ENCODE assay signal across 8 cellular contexts in the genomic region with DNA sequence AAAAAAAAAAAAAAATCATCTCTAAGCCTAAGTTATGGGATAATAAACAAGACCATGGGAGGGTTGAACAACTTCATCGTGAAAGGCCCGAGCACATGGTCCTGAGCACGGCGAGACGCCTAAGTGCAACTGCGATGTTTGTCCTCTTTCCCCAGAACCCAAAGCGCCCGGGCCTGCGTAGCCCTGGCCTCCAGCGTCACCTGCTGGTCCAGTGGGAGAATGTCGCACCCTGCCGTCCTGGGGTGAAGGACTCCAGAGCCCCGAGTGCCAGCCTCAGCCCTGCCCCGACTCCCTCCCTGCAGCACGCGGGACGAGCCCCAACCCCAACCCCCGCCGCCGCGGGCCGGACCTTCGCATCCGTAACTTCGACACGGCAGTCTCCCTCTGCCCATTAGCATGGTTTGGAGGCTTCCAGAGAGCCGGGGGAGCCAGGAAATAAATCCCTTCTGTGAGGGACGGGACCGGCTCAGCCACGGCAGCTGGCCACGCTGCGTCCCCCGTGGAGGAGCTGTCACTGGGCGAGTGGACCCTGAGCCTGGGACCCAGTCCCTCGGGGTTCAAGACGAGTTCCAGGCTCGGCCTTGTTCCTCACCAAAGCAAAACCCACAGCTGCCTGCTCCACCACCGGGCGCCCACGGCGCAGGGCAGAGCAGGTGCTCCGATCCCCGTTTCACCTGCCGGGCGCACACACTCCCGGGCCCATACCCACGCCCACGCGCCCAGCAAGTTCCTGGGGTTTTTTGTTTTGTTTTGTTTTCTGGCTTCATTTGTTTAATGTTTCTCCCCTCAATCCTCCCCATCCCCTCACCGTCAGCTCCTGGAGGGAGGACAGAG.
DNase-seq lines count a peak whose midpoint lies in the region; ATAC-seq and TF ChIP-seq lines count a peak whose summit lies in the region.

No MANE protein-coding gene starts in this region.

- no peaks in the 10 kb centered on the region for H3K9me3 Mint-ChIP-seq in stimulated activated effector memory CD8-positive, alpha-beta T cell treated with anti-CD3 and anti-CD28 coated beads, Interleukin-12 subunit alpha, Interleukin-12 subunit beta, amount 100 ng/mL, for 72 hours

- TF ChIP-seq POLR2A in esophagus muscularis mucosa (IDR thresholded peaks at IDR 0.05; ENCODE audit: low read depth): no peak

- H3K36me3 ChIP-seq in esophagus muscularis mucosa: no peaks in the 10 kb centered on the region
- no peaks in the 10 kb centered on the region for H3K36me3 ChIP-seq in muscle layer of colon (ENCODE audit: insufficient read depth, low read length)

- DNase-seq in COLO668 (lab: John Stamatoyannopoulos, UW; ENCODE audit: unreplicated experiment) (peak; percentile 63), NCI-H82 (lab: John Stamatoyannopoulos, UW) (peak; percentile 85), esophagus muscularis mucosa (ENCODE audit: extremely low spot score) (no peak)
- peak; percentile 88 for DNase-seq in activated CD8-positive, alpha-beta memory T cell treated with anti-CD3 and anti-CD28 coated beads, Interleukin-2, amount 50 U/mL, for 48 hours
- peak; percentile 65 to 87 for DNase-seq in stimulated activated effector memory CD8-positive, alpha-beta T cell treated with anti-CD3 and anti-CD28 coated beads, Interleukin-12 subunit alpha, Interleukin-12 subunit beta, amount 100 ng/mL, for 72 hours (ENCODE audit: low spot score in 2 of 2)

- TF ChIP-seq CTCF in esophagus muscularis mucosa (IDR thresholded peaks at IDR 0.05): peak; percentile 72 to 87 (median 73)

- peaks cover 0 to 80% (median 21%) of the 10 kb centered on the region in 4 donors for H3K27me3 ChIP-seq in esophagus muscularis mucosa
- H3K27me3 ChIP-seq in muscle layer of colon (ENCODE audit: control insufficient read depth in 1 of 2, insufficient read depth in 2 of 2, low read length in 2 of 2): peaks cover 0 to 13% of the 10 kb centered on the region in 2 donors

- no peak overlapping the region for H3K9ac ChIP-seq in muscle layer of colon (ENCODE audit: low read length)

- no peak for TF ChIP-seq EP300 in esophagus muscularis mucosa (IDR thresholded peaks at IDR 0.05)

- peak overlapping the region; percentile 46 for H3K4me3 Mint-ChIP-seq in stimulated activated effector memory CD8-positive, alpha-beta T cell treated with anti-CD3 and anti-CD28 coated beads, Interleukin-12 subunit alpha, Interleukin-12 subunit beta, amount 100 ng/mL, for 72 hours

- H3K4me1 ChIP-seq in esophagus muscularis mucosa (peaks cover 9 to 19% (median 17%) of the 10 kb centered on the region in 4 donors), muscle layer of colon (ENCODE audit: insufficient read depth, low read length) (peaks cover 18% of the 10 kb centered on the region)

- intact Hi-C loops in esophagus muscularis mucosa (cut with DNase I): loop anchor here (1.0 kb wide), 1 partner anchor 143 kb away; no protein-coding TSS in a partner anchor

- H3K4me1 Mint-ChIP-seq in stimulated activated effector memory CD8-positive, alpha-beta T cell treated with anti-CD3 and anti-CD28 coated beads, Interleukin-12 subunit alpha, Interleukin-12 subunit beta, amount 100 ng/mL, for 72 hours: peaks cover 17% of the 10 kb centered on the region

- no peak overlapping the region for H3K27ac ChIP-seq in esophagus muscularis mucosa (replicated peaks in 1 of 4)
- H3K27ac ChIP-seq in muscle layer of colon (ENCODE audit: low read depth, low read length): peak overlapping the region; percentile 42

- H3K4me3 ChIP-seq in esophagus muscularis mucosa (peak overlapping the region; percentile 31 to 49 (median 41)), muscle layer of colon (ENCODE audit: low read depth in 1 of 2, low read length in 2 of 2) (peak overlapping the region; percentile 52 to 62)

- H3K36me3 Mint-ChIP-seq in stimulated activated effector memory CD8-positive, alpha-beta T cell treated with anti-CD3 and anti-CD28 coated beads, Interleukin-12 subunit alpha, Interleukin-12 subunit beta, amount 100 ng/mL, for 72 hours: no peaks in the 10 kb centered on the region

- H3K9me3 ChIP-seq in esophagus muscularis mucosa (no peaks in the 10 kb centered on the region), muscle layer of colon (ENCODE audit: low read length) (no peaks in the 10 kb centered on the region)

- ATAC-seq in GM19328 (IDR thresholded peaks at IDR 0.05; ENCODE audit: unreplicated experiment) (peak; percentile 80), HG03457 (IDR thresholded peaks at IDR 0.05; ENCODE audit: unreplicated experiment) (peak; percentile 76)
- ATAC-seq in stimulated activated effector memory CD8-positive, alpha-beta T cell treated with anti-CD3 and anti-CD28 coated beads, Interleukin-12 subunit alpha, Interleukin-12 subunit beta, amount 100 ng/mL, for 72 hours: peak; percentile 90

- no peak overlapping the region for H3K27ac Mint-ChIP-seq in stimulated activated effector memory CD8-positive, alpha-beta T cell treated with anti-CD3 and anti-CD28 coated beads, Interleukin-12 subunit alpha, Interleukin-12 subunit beta, amount 100 ng/mL, for 72 hours

- 6% methylated on average over 36 of the region's 50 CpGs for WGBS in esophagus muscularis mucosa
